In genomic region chr1:68141801-68142440, GRCh38 we compare ENCODE assay signal across 15 cellular contexts.
A peak's percentile ranks its signal among the peaks of the same experiment; 100 is the strongest.
DNase-seq lines count a peak whose midpoint lies in the region; ATAC-seq, FAIRE-seq and TF ChIP-seq lines count a peak whose summit lies in the region.
"Had no signal": no experiment of that assay in that cellular context is flagged by ENCODE, and none has a peak within 500 bp of the region (broad histone marks: within the 10 kb centered on the region; RNA-seq: fewer than 3 reads in every experiment).

No MANE protein-coding gene starts in this region.

- no peak overlapping the region for H2AFZ ChIP-seq in K562 (ENCODE audit: low read depth, low read length)

- H3K4me1 ChIP-seq in K562 (replicated peaks in 1 of 2; ENCODE audit: control insufficient read depth in 2 of 2, insufficient read depth in 2 of 2, low read length in 2 of 2) (no peaks in the 10 kb centered on the region), heart right ventricle (peaks cover 5 to 30% (median 15%) of the 10 kb centered on the region in 9 donors), muscle layer of duodenum (ENCODE audit: control insufficient read depth in 1 of 2, insufficient read depth in 2 of 2, low read length in 2 of 2) (peaks cover 19% of the 10 kb centered on the region in 2 donors), tibial artery (peaks cover 0 to 22% (median 9%) of the 10 kb centered on the region in 4 donors)
- H3K4me1 ChIP-seq: SJCRH30 had no signal

- H3K79me2 ChIP-seq in K562 (ENCODE audit: control insufficient read depth, insufficient read depth, low read length) = no peaks in the 10 kb centered on the region

- ATAC-seq in K562 (no peak), heart right ventricle (peak in 5 of 8 donors; percentile 55 to 76 (median 69))

- in situ Hi-C loops in K562 (cut with MboI) (no loop called here), GM13976 (cut with MboI; ENCODE audit: low sequenced_read_pairs, unreplicated experiment) (no loop called here)

- H3K36me3 ChIP-seq in K562 (ENCODE audit: control insufficient read depth, insufficient read depth, low read length) (no peaks in the 10 kb centered on the region), heart right ventricle (peaks cover 0 to 83% (median 10%) of the 10 kb centered on the region in 9 donors), muscle layer of duodenum (ENCODE audit: control insufficient read depth in 1 of 2, insufficient read depth in 2 of 2, low read length in 2 of 2) (peaks cover 7 to 23% of the 10 kb centered on the region in 2 donors), tibial artery (peaks cover 17 to 22% (median 19%) of the 10 kb centered on the region in 3 donors)

- no peak for TF ChIP-seq POLR2A in K562 (conservative IDR thresholded peaks at IDR 0.05)

- H3K9me3 ChIP-seq in K562 (replicated peaks; ENCODE audit: control insufficient read depth, insufficient read depth, low read depth, low read length) = no peaks in the 10 kb centered on the region
- H3K9me3 ChIP-seq in heart right ventricle = no peaks in the 10 kb centered on the region
- no peaks in the 10 kb centered on the region for H3K9me3 ChIP-seq in muscle layer of duodenum (ENCODE audit: control insufficient read depth in 1 of 2, low read length in 2 of 2)
- H3K9me3 ChIP-seq in tibial artery = no peaks in the 10 kb centered on the region
- H3K9me3 ChIP-seq: SJCRH30 had no signal

- H3K4me3 ChIP-seq in K562 (no peak overlapping the region), heart right ventricle (no peak overlapping the region), muscle layer of duodenum (ENCODE audit: low read depth in 1 of 2, low read length in 2 of 2) (no peak overlapping the region), tibial artery (no peak overlapping the region)
- H3K4me3 ChIP-seq: SJCRH30 had no signal

- no TSS peak for BruUV-seq in K562 (replicated peaks; lab: Mats Ljungman, UMichigan)

- CTCF ChIA-PET in K562 (lab: Yijun Ruan, JAX; ENCODE audit: low intra/inter-chr PET ratio) = no interaction called here

- TF ChIP-seq EP300 in K562 (IDR thresholded peaks at IDR 0.05; ENCODE audit: low read length) = no peak

- no peaks in the 10 kb centered on the region for H4K20me1 ChIP-seq in K562 (replicated peaks; ENCODE audit: control insufficient read depth, insufficient read depth, low read length)

- WGBS in K562 (ENCODE audit: insufficient coverage, low coverage, missing lambda C conversion rate) = under 1% methylated on average over 10 of the region's 10 CpGs
- 35 to 48% methylated on average over 10 of the region's 10 CpGs for WGBS in heart right ventricle, 2 donors

- intact Hi-C loops in K562 (cut with micrococcal nuclease) (no loop called here), heart right ventricle (cut with DNase I) (loop anchor here in 4 of 10 donors (5.0 to 10.0 kb wide), 4 partner anchors 75 to 93 kb away; partner anchors contain the start of gene WLS (in 3 of the 4)), tibial artery (cut with DNase I; ENCODE audit: low total_unique reads) (no loop called here)

- DNase-seq in K562 (ENCODE audit: extremely low read depth in 1 of 4, low spot score in 3 of 4) (no peak), heart right ventricle (peak in 1 of 2 donors; percentile 17), tibial artery (no peak), retina (no peak), GM13976 (ENCODE audit: low spot score) (no peak), NCI-H526 (lab: John Stamatoyannopoulos, UW) (no peak)
- no peak for DNase-seq in activated CD4-positive, CD25-positive, alpha-beta regulatory T cell (lab: John Stamatoyannopoulos, UW)
- DNase-seq: activated B cell treated with CpG ODN at 0.5 μM for 24 hours; erythroblast; Karpas-422; NCI-H1930; SJCRH30; stimulated activated CD4-positive, alpha-beta T cell treated with anti-CD3 and anti-CD28 coated beads, Interleukin-2, amount 100 ng/mL, for 48 hours; stimulated activated naive CD4-positive, alpha-beta T cell treated with Interleukin-2 at 50 U/mL for 16 hours had no signal

- TF ChIP-seq CTCF in K562 (IDR thresholded peaks at IDR 0.05 in 2 of 3, conservative IDR thresholded peaks at IDR 0.05 in 1 of 3; ENCODE audit: insufficient read depth in 2 of 3, low read depth in 1 of 3, low read length in 3 of 3) = no peak
- TF ChIP-seq CTCF in heart right ventricle (IDR thresholded peaks at IDR 0.05) = no peak
- no peak for TF ChIP-seq CTCF in tibial artery (IDR thresholded peaks at IDR 0.05)
- no peak for TF ChIP-seq CTCF in GM13976 (IDR thresholded peaks at IDR 0.05; ENCODE audit: borderline replicate concordance, control extremely low read depth, extremely low read depth, insufficient read depth, missing control alignments)

- TF ChIP-seq RAD21 in K562 (CRISPR knock-in tag; conservative IDR thresholded peaks at IDR 0.05 in 1 of 2, IDR thresholded peaks at IDR 0.05 in 1 of 2) = no peak

- POLR2A ChIA-PET in K562 (lab: Yijun Ruan, JAX) = interaction anchor here (0.7 to 1.0 kb wide), 2 partner anchors 9 to 1999 kb away, joined by 4 to 5 read pairs; no protein-coding TSS in a partner anchor

- no peak overlapping the region for H3K4me2 ChIP-seq in K562 (ENCODE audit: insufficient read depth, low read length)

- no peak overlapping the region for H3K9ac ChIP-seq in K562 (ENCODE audit: insufficient read depth in 1 of 2, low read depth in 2 of 2, low read length in 2 of 2)

- H3K27me3 ChIP-seq in K562 (ENCODE audit: control insufficient read depth in 2 of 2, insufficient read depth in 2 of 2, low read length in 2 of 2) = 0 out of 5 replicates have a peak, but pooled peaks cover 0 to 5% of the 10 kb centered on the region in 2 experiments
- H3K27me3 ChIP-seq in heart right ventricle = no peaks in the 10 kb centered on the region
- no peaks in the 10 kb centered on the region for H3K27me3 ChIP-seq in muscle layer of duodenum (ENCODE audit: low read depth, low read length)
- no peaks in the 10 kb centered on the region for H3K27me3 ChIP-seq in tibial artery
- H3K27me3 ChIP-seq: SJCRH30 had no signal

- no peaks in the 10 kb centered on the region for H3K9me1 ChIP-seq in K562 (ENCODE audit: control insufficient read depth, insufficient read depth, low read length)

- H3K27ac ChIP-seq in K562 (ENCODE audit: extremely low read depth, low read depth, low read length) (no peak overlapping the region), heart right ventricle (peak overlapping the region in 9 of 10 donors; percentile 10 to 65 (median 41)), muscle layer of duodenum (ENCODE audit: low read length) (peak overlapping the region; percentile 80), tibial artery (peak overlapping the region; percentile 21 to 52)
- H3K27ac ChIP-seq: SJCRH30 had no signal

- FAIRE-seq in K562 (lab: Jason Lieb, UNC) = no peak

TF ChIP-seq in K562, 482 proteins besides CTCF, POLR2A, EP300 and RAD21:
- TF ChIP-seq DLX4 (CRISPR knock-in tag; IDR thresholded peaks at IDR 0.05) (no peak), POLR2G (IDR thresholded peaks at IDR 0.05; ENCODE audit: low read depth, low read length) (no peak), ZNF717 (CRISPR knock-in tag; IDR thresholded peaks at IDR 0.05) (no peak), HDAC1 (IDR thresholded peaks at IDR 0.05) (no peak), ATF3 (IDR thresholded peaks at IDR 0.05) (0 out of 2 replicates have a peak, but pooled peaks have one; percentile 14), ATF3 (CRISPR knock-in tag; conservative IDR thresholded peaks at IDR 0.05) (no peak), KDM1A (IDR thresholded peaks at IDR 0.05) (no peak), THAP12 (CRISPR knock-in tag; IDR thresholded peaks at IDR 0.05) (no peak)
